7 cellular contexts compared by ENCODE assay signal in genomic region chrX:1466971-1467561, GRCh38. TPM values are rescaled to one million over a fixed set of nuclear protein-coding genes. Genes with fewer than 3 reads are reported as not detected.
DNase-seq lines count a peak whose midpoint lies in the region; ATAC-seq, FAIRE-seq and TF ChIP-seq lines count a peak whose summit lies in the region.

No MANE protein-coding gene starts in this region.

- H3K27me3 Mint-ChIP-seq in memory B cell: no peaks in the 10 kb centered on the region

- intact Hi-C loops in A673 (cut with micrococcal nuclease; ENCODE audit: unreplicated experiment): no loop called here

- peaks cover 1% of the 10 kb centered on the region for H3K9me3 Mint-ChIP-seq in memory B cell

- H3K9me3 ChIP-seq in A673 (ENCODE audit: low read depth, low read length, poor library complexity, severe bottlenecking): no peaks in the 10 kb centered on the region

- POLR2A ChIA-PET in A673 (lab: Charles Lee; ENCODE audit: low non-redundant PET): no interaction called here

- peak overlapping the region; percentile 78 for H3K4me3 Mint-ChIP-seq in memory B cell

- BruUV-seq in A673 (replicated peaks; lab: Mats Ljungman, UMichigan): no TSS peak

- DNase-seq in GM19239 (ENCODE audit: insufficient read length, low spot score) (peak; percentile 84), memory B cell (ENCODE audit: low spot score in 2 of 2) (peak; percentile 60 to 70), H54 (ENCODE audit: insufficient read length, low spot score) (no peak), NCI-H2227 treated with DMSO at 0.1 percent for 48 hours (lab: John Stamatoyannopoulos, UW) (no peak), A673 (ENCODE audit: low spot score) (no peak)

- TF ChIP-seq CTCF in WI38 (IDR thresholded peaks at IDR 0.05; ENCODE audit: low read depth, low read length) (no peak), A673 (conservative IDR thresholded peaks at IDR 0.05; ENCODE audit: low read depth, low read length) (no peak)

- peaks cover 23% of the 10 kb centered on the region for H3K36me3 Mint-ChIP-seq in memory B cell

- TF ChIP-seq POLR2A in H54 (IDR thresholded peaks at IDR 0.05; ENCODE audit: low read depth, low read length): no peak

- no peaks in the 10 kb centered on the region for H3K36me3 ChIP-seq in A673 (ENCODE audit: insufficient read depth, low read length, poor library complexity, severe bottlenecking)

- no peaks in the 10 kb centered on the region for H3K4me1 ChIP-seq in A673 (ENCODE audit: insufficient read depth, low read length, poor library complexity, severe bottlenecking)

- ATAC-seq in HG03064 (IDR thresholded peaks at IDR 0.05; ENCODE audit: low read depth, unreplicated experiment): peak; percentile 39
- ATAC-seq in memory B cell (ENCODE audit: low read depth): peak; percentile 64

- H3K4me3 ChIP-seq in WI38 (ENCODE audit: low read depth, low read length) (peak overlapping the region; percentile 29; the same call in 1 of the 2 replicates), A673 (ENCODE audit: low read depth, low read length, poor library complexity, severe bottlenecking) (no peak overlapping the region)

- peak overlapping the region; percentile 95 for H3K27ac Mint-ChIP-seq in memory B cell

- FAIRE-seq in GM19239 (lab: Jason Lieb, UNC) (peak; percentile 98), H54 (lab: Jason Lieb, UNC) (no peak)

- peaks cover 55% of the 10 kb centered on the region for H3K4me1 Mint-ChIP-seq in memory B cell

- CTCF ChIA-PET in A673 (lab: Charles Lee): no interaction called here

- H3K27me3 ChIP-seq in A673 (replicated peaks; ENCODE audit: insufficient read depth, low read depth, low read length, poor library complexity): peaks cover 59% of the 10 kb centered on the region

- H3K27ac ChIP-seq in A673 (ENCODE audit: low read depth, low read length, poor library complexity, severe bottlenecking): no peak overlapping the region

RNA-seq across cellular contexts. Expression of gene ASMTL, which starts 14.4 kb away (rescaled TPM):
- 24.9 and 33.5 TPM in 2 replicates for total RNA-seq in A673 (2021)

Comparison
In these comparisons a context has a peak if more than half of its experiments do, and no peak if none do; other contexts are left out.
1. DNase-seq: peak in GM19239 (single experiment) and memory B cell (2 of 2); none in H54 (single experiment), NCI-H2227 treated with DMSO at 0.1 percent for 48 hours (single experiment) and A673 (single experiment).